In the genomic region with DNA sequence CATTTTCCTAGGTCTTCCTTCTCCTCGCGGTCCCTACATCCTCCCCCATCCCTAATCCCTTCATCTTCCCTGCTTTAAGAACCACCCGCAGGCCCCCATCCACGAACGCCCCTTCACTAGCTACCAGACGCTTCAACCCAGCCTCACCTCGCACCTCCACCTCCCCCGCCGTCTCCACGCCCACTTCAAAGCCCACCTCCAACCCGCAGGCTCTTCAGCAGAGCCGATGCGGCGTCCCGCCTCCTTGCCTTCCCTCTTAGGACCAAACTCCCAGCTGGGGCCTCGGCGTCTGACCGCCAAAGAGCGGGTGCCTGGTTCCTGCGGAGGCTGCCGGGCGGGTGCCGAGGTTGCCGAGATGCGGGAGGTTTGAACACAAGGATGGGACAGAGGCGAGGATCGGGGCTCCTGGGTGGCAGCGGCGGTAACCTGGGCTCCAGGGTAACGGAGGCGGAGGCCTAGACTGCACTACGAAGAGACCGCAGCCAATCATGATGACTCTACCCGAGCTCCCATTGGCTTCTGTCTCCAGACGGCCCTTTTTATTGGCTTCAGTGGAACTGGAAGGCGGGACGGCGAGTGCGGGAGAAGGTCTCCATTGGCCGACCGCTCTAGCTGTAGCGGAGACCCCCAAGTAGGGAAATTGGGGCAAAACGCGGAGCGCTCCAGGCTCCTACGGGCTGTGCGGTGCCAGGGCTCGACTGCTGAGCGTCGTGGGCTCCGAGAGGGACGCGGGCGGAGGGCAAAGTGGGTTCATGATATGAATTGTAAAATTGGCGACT, we compare ENCODE assay signal across 8 cellular contexts. TPM values are rescaled to one million over a fixed set of nuclear protein-coding genes. Genes with fewer than 3 reads are reported as not detected.
DNase-seq lines count a peak whose midpoint lies in the region; ATAC-seq and TF ChIP-seq lines count a peak whose summit lies in the region.

A gene (minus strand): TSS at position 462 of the 779 bp plus-strand sequence. CDS start 18,536 bp downstream, outside the sequence.

- DNase-seq in C1 segment of cervical spinal cord (lab: John Stamatoyannopoulos, UW) (peak; percentile 63 to 98 (median 92)), GM19240 (ENCODE audit: insufficient read length, low spot score) (peak; percentile 55), NCI-H524 (lab: John Stamatoyannopoulos, UW) (peak; percentile 96 to 98), right lobe of liver (peak; percentile 91 to 93 (median 92))
- DNase-seq in activated CD4-positive, alpha-beta T cell treated with anti-CD3 and anti-CD28 coated beads, Interleukin-2, amount 50 U/mL, for 48 hours, result peak; percentile 73 to 80
- peak; percentile 76 for DNase-seq in stimulated activated CD4-positive, alpha-beta T cell treated with anti-CD3 and anti-CD28 coated beads, Interleukin-4, amount 100 ng/mL, for 1 hour

- intact Hi-C loops in right lobe of liver (cut with DNase I), result no loop called here

- no peaks in the 10 kb centered on the region for H3K4me1 ChIP-seq in ectodermal cell (ENCODE audit: control insufficient read depth, insufficient read depth, low read length)
- H3K4me1 ChIP-seq in right lobe of liver, result no peaks in the 10 kb centered on the region

- WGBS in ectodermal cell, 2 experiments, result 0% methylated on average over 54 to 55 of the region's 55 CpGs
- 1% methylated on average over 38 of the region's 55 CpGs for WGBS in right lobe of liver (ENCODE audit: insufficient coverage, low coverage, low lambda C conversion rate, missing lambda C conversion rate)

- peak within 1 kb of the TSS; percentile 83 for H3K4me3 ChIP-seq in ectodermal cell (ENCODE audit: insufficient read depth, low read depth, low read length)
- H3K4me3 ChIP-seq in right lobe of liver, result peak within 1 kb of the TSS; percentile 74 to 78 (median 78)

- H3K9me3 ChIP-seq in ectodermal cell (ENCODE audit: control insufficient read depth, low read length), result no peaks in the 10 kb centered on the region
- H3K9me3 ChIP-seq in right lobe of liver, result no peaks in the 10 kb centered on the region

- ATAC-seq in HG03439 (IDR thresholded peaks at IDR 0.05; ENCODE audit: unreplicated experiment) (peak; percentile 100), right lobe of liver (peak; percentile 98 to 99 (median 99))

- H3K27ac ChIP-seq in ectodermal cell (ENCODE audit: insufficient read depth, low read depth, low read length, poor library complexity, severe bottlenecking) (peak within 1 kb of the TSS; percentile 89), right lobe of liver (peak within 1 kb of the TSS; percentile 30 to 61 (median 48))

- no peaks in the 10 kb centered on the region for H3K27me3 ChIP-seq in ectodermal cell (ENCODE audit: control insufficient read depth, insufficient read depth, low read length, poor library complexity, severe bottlenecking)
- no peaks in the 10 kb centered on the region for H3K27me3 ChIP-seq in right lobe of liver

- no peak for TF ChIP-seq POLR2A in right lobe of liver (IDR thresholded peaks at IDR 0.05)

- no peak for TF ChIP-seq CTCF in right lobe of liver (IDR thresholded peaks at IDR 0.05)

- H3K36me3 ChIP-seq in ectodermal cell (ENCODE audit: control insufficient read depth, insufficient read depth, low read length) (no peaks in the 10 kb centered on the region), right lobe of liver (no peaks in the 10 kb centered on the region)

RNA-seq across cellular contexts. Expression of the gene that starts here (rescaled TPM):
- 8.8 TPM for polyA plus RNA-seq in ectodermal cell (2013, experiment 1 of 4)
- 7.2 TPM for polyA plus RNA-seq in ectodermal cell (2013, experiment 2 of 4)
- polyA plus RNA-seq in ectodermal cell (2013, experiment 3 of 4), result 6.4 TPM
- 7.1 TPM for polyA plus RNA-seq in ectodermal cell (2013, experiment 4 of 4)
- under 1 TPM; 0.26 to 0.74 (median 0.51) TPM for total RNA-seq in right lobe of liver

Comparison
In these comparisons a context has a peak if more than half of its experiments do, and no peak if none do; other contexts are left out.
1. Peak in every context shown above with its lines: DNase-seq, ATAC-seq, H3K4me3 ChIP-seq and H3K27ac ChIP-seq.
2. Peak in DNase-seq, ATAC-seq, H3K4me3 ChIP-seq and H3K27ac ChIP-seq in right lobe of liver; RNA of the gene not detected or under 1 TPM.